In the genomic region with DNA sequence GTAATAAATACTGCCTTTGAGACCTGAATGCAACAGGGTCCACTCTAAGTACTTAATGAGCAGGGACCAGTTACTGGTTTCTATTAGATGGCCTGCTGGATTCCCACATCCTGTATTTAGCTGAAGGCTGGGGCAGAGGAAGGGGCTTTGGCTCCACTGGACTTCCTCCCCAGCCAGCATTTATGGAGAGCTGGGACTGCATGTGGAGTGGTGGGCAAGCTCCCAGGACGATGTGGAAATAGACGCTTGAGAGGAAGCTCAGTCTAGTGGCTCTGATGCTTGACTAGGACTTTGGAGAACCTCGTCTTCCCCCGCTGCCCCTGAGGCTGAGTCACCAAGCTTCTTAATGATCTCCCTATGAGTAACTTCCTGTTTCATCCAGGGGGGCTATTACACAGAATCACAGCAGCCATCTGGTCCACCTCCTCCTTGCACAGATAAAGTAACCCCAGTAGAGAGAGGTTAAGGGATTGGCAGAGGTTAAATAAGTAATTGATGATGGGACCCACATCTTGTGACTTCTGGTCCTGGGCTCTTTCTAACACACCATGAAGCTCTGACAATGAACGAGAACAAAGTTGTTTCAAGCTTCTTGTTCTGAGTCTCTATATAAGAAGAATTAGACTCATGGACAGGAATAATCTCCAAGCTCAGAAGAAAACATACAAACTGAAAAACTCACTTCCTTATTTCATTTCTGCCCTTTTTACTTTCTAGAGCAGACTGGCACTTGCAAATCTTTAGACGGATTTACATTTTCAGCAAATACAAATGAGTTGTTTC, we compare ENCODE assay signal across 1 cellular context.
TF ChIP-seq lines count a peak whose summit lies in the region.

No MANE protein-coding gene starts in this region.

TF ChIP-seq in K562, 482 proteins besides CTCF, POLR2A, EP300 and RAD21 (continued from another document and continues in another):
- TF ChIP-seq, protein P1, sequence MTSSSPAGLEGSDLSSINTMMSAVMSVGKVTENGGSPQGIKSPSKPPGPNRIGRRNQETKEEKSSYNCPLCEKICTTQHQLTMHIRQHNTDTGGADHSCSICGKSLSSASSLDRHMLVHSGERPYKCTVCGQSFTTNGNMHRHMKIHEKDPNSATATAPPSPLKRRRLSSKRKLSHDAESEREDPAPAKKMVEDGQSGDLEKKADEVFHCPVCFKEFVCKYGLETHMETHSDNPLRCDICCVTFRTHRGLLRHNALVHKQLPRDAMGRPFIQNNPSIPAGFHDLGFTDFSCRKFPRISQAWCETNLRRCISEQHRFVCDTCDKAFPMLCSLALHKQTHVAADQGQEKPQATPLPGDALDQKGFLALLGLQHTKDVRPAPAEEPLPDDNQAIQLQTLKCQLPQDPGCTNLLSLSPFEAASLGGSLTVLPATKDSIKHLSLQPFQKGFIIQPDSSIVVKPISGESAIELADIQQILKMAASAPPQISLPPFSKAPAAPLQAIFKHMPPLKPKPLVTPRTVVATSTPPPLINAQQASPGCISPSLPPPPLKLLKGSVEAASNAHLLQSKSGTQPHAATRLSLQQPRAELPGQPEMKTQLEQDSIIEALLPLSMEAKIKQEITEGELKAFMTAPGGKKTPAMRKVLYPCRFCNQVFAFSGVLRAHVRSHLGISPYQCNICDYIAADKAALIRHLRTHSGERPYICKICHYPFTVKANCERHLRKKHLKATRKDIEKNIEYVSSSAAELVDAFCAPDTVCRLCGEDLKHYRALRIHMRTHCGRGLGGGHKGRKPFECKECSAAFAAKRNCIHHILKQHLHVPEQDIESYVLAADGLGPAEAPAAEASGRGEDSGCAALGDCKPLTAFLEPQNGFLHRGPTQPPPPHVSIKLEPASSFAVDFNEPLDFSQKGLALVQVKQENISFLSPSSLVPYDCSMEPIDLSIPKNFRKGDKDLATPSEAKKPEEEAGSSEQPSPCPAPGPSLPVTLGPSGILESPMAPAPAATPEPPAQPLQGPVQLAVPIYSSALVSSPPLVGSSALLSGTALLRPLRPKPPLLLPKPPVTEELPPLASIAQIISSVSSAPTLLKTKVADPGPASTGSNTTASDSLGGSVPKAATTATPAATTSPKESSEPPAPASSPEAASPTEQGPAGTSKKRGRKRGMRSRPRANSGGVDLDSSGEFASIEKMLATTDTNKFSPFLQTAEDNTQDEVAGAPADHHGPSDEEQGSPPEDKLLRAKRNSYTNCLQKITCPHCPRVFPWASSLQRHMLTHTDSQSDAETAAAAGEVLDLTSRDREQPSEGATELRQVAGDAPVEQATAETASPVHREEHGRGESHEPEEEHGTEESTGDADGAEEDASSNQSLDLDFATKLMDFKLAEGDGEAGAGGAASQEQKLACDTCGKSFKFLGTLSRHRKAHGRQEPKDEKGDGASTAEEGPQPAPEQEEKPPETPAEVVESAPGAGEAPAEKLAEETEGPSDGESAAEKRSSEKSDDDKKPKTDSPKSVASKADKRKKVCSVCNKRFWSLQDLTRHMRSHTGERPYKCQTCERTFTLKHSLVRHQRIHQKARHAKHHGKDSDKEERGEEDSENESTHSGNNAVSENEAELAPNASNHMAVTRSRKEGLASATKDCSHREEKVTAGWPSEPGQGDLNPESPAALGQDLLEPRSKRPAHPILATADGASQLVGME (CRISPR knock-in tag; IDR thresholded peaks at IDR 0.05), result no peak
- TF ChIP-seq SREBF1 (IDR thresholded peaks at IDR 0.05; ENCODE audit: borderline replicate concordance, low read depth, low read length), result no peak
- peak; percentile 89 for TF ChIP-seq JUND (IDR thresholded peaks at IDR 0.05; ENCODE audit: borderline replicate concordance, low read depth, low read length)
- peak; percentile 69; the same call in 1 of the 3 replicates for TF ChIP-seq JUND (tag; IDR thresholded peaks at IDR 0.05; ENCODE audit: borderline replicate concordance, low read depth, low read length)
- TF ChIP-seq, protein P2, sequence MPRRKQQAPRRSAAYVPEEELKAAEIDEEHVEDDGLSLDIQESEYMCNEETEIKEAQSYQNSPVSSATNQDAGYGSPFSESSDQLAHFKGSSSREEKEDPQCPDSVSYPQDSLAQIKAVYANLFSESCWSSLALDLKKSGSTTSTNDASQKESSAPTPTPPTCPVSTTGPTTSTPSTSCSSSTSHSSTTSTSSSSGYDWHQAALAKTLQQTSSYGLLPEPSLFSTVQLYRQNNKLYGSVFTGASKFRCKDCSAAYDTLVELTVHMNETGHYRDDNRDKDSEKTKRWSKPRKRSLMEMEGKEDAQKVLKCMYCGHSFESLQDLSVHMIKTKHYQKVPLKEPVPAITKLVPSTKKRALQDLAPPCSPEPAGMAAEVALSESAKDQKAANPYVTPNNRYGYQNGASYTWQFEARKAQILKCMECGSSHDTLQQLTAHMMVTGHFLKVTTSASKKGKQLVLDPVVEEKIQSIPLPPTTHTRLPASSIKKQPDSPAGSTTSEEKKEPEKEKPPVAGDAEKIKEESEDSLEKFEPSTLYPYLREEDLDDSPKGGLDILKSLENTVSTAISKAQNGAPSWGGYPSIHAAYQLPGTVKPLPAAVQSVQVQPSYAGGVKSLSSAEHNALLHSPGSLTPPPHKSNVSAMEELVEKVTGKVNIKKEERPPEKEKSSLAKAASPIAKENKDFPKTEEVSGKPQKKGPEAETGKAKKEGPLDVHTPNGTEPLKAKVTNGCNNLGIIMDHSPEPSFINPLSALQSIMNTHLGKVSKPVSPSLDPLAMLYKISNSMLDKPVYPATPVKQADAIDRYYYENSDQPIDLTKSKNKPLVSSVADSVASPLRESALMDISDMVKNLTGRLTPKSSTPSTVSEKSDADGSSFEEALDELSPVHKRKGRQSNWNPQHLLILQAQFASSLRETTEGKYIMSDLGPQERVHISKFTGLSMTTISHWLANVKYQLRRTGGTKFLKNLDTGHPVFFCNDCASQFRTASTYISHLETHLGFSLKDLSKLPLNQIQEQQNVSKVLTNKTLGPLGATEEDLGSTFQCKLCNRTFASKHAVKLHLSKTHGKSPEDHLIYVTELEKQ (CRISPR knock-in tag; IDR thresholded peaks at IDR 0.05), result no peak
- TF ChIP-seq MXI1 (IDR thresholded peaks at IDR 0.05; ENCODE audit: low read depth, low read length), result no peak
- TF ChIP-seq, protein P3, sequence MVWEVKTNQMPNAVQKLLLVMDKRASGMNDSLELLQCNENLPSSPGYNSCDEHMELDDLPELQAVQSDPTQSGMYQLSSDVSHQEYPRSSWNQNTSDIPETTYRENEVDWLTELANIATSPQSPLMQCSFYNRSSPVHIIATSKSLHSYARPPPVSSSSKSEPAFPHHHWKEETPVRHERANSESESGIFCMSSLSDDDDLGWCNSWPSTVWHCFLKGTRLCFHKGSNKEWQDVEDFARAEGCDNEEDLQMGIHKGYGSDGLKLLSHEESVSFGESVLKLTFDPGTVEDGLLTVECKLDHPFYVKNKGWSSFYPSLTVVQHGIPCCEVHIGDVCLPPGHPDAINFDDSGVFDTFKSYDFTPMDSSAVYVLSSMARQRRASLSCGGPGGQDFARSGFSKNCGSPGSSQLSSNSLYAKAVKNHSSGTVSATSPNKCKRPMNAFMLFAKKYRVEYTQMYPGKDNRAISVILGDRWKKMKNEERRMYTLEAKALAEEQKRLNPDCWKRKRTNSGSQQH (CRISPR knock-in tag; IDR thresholded peaks at IDR 0.05), result no peak
- TF ChIP-seq, protein P4, sequence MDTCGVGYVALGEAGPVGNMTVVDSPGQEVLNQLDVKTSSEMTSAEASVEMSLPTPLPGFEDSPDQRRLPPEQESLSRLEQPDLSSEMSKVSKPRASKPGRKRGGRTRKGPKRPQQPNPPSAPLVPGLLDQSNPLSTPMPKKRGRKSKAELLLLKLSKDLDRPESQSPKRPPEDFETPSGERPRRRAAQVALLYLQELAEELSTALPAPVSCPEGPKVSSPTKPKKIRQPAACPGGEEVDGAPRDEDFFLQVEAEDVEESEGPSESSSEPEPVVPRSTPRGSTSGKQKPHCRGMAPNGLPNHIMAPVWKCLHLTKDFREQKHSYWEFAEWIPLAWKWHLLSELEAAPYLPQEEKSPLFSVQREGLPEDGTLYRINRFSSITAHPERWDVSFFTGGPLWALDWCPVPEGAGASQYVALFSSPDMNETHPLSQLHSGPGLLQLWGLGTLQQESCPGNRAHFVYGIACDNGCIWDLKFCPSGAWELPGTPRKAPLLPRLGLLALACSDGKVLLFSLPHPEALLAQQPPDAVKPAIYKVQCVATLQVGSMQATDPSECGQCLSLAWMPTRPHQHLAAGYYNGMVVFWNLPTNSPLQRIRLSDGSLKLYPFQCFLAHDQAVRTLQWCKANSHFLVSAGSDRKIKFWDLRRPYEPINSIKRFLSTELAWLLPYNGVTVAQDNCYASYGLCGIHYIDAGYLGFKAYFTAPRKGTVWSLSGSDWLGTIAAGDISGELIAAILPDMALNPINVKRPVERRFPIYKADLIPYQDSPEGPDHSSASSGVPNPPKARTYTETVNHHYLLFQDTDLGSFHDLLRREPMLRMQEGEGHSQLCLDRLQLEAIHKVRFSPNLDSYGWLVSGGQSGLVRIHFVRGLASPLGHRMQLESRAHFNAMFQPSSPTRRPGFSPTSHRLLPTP (IDR thresholded peaks at IDR 0.05; ENCODE audit: borderline replicate concordance, extremely low read depth, insufficient read length), result no peak
- TF ChIP-seq NBN (IDR thresholded peaks at IDR 0.05; ENCODE audit: low read depth), result no peak
- peak; percentile 25; the same call in 1 of the 2 replicates for TF ChIP-seq CTBP1 (IDR thresholded peaks at IDR 0.05; ENCODE audit: borderline replicate concordance)
- TF ChIP-seq ETV5 (CRISPR knock-in tag; IDR thresholded peaks at IDR 0.05; ENCODE audit: low read depth), result 0 out of 2 replicates have a peak, but pooled peaks have one; percentile 62
- TF ChIP-seq POLR3G (IDR thresholded peaks at IDR 0.05; ENCODE audit: extremely low read depth, insufficient read length, insufficient replicate concordance), result no peak
- TF ChIP-seq ZNF436 (CRISPR knock-in tag; IDR thresholded peaks at IDR 0.05), result no peak
- TF ChIP-seq ZC3H4 (CRISPR knock-in tag; IDR thresholded peaks at IDR 0.05; ENCODE audit: borderline replicate concordance), result no peak
- no peak for TF ChIP-seq NR3C1 (CRISPR knock-in tag; IDR thresholded peaks at IDR 0.05)
- TF ChIP-seq, protein P5, sequence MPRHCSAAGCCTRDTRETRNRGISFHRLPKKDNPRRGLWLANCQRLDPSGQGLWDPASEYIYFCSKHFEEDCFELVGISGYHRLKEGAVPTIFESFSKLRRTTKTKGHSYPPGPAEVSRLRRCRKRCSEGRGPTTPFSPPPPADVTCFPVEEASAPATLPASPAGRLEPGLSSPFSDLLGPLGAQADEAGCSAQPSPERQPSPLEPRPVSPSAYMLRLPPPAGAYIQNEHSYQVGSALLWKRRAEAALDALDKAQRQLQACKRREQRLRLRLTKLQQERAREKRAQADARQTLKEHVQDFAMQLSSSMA (CRISPR knock-in tag; IDR thresholded peaks at IDR 0.05), result no peak
- TF ChIP-seq BMI1 (IDR thresholded peaks at IDR 0.05; ENCODE audit: low read length), result no peak
- no peak for TF ChIP-seq MED1 (CRISPR knock-in tag; IDR thresholded peaks at IDR 0.05; ENCODE audit: borderline replicate concordance)
- TF ChIP-seq, protein P6, sequence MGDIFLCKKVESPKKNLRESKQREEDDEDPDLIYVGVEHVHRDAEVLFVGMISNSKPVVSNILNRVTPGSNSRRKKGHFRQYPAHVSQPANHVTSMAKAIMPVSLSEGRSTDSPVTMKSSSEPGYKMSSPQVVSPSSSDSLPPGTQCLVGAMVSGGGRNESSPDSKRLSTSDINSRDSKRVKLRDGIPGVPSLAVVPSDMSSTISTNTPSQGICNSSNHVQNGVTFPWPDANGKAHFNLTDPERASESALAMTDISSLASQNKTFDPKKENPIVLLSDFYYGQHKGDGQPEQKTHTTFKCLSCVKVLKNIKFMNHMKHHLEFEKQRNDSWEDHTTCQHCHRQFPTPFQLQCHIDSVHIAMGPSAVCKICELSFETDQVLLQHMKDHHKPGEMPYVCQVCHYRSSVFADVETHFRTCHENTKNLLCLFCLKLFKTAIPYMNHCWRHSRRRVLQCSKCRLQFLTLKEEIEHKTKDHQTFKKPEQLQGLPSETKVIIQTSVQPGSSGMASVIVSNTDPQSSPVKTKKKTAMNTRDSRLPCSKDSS (IDR thresholded peaks at IDR 0.05; ENCODE audit: low read depth, partially characterized antibody), result no peak
- TF ChIP-seq, protein P7, sequence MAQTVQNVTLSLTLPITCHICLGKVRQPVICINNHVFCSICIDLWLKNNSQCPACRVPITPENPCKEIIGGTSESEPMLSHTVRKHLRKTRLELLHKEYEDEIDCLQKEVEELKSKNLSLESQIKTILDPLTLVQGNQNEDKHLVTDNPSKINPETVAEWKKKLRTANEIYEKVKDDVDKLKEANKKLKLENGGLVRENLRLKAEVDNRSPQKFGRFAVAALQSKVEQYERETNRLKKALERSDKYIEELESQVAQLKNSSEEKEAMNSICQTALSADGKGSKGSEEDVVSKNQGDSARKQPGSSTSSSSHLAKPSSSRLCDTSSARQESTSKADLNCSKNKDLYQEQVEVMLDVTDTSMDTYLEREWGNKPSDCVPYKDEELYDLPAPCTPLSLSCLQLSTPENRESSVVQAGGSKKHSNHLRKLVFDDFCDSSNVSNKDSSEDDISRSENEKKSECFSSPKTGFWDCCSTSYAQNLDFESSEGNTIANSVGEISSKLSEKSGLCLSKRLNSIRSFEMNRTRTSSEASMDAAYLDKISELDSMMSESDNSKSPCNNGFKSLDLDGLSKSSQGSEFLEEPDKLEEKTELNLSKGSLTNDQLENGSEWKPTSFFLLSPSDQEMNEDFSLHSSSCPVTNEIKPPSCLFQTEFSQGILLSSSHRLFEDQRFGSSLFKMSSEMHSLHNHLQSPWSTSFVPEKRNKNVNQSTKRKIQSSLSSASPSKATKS (CRISPR knock-in tag; IDR thresholded peaks at IDR 0.05), result no peak
- no peak for TF ChIP-seq PURB (CRISPR knock-in tag; IDR thresholded peaks at IDR 0.05; ENCODE audit: low read depth)
- no peak for TF ChIP-seq NFE2L1 (tag; IDR thresholded peaks at IDR 0.05; ENCODE audit: borderline replicate concordance, low read depth)
- TF ChIP-seq SPI1 (IDR thresholded peaks at IDR 0.05; ENCODE audit: borderline replicate concordance, low read depth, low read length), result 0 out of 2 replicates have a peak, but pooled peaks have one; percentile 55
- no peak for TF ChIP-seq ZNF561 (CRISPR knock-in tag; conservative IDR thresholded peaks at IDR 0.05)
- no peak for TF ChIP-seq ZNF121 (CRISPR knock-in tag; conservative IDR thresholded peaks at IDR 0.05)
- TF ChIP-seq ZKSCAN1 (IDR thresholded peaks at IDR 0.05; ENCODE audit: low read depth, low read length), result no peak
- TF ChIP-seq ADNP (tag; IDR thresholded peaks at IDR 0.05), result no peak
- TF ChIP-seq, protein P8, sequence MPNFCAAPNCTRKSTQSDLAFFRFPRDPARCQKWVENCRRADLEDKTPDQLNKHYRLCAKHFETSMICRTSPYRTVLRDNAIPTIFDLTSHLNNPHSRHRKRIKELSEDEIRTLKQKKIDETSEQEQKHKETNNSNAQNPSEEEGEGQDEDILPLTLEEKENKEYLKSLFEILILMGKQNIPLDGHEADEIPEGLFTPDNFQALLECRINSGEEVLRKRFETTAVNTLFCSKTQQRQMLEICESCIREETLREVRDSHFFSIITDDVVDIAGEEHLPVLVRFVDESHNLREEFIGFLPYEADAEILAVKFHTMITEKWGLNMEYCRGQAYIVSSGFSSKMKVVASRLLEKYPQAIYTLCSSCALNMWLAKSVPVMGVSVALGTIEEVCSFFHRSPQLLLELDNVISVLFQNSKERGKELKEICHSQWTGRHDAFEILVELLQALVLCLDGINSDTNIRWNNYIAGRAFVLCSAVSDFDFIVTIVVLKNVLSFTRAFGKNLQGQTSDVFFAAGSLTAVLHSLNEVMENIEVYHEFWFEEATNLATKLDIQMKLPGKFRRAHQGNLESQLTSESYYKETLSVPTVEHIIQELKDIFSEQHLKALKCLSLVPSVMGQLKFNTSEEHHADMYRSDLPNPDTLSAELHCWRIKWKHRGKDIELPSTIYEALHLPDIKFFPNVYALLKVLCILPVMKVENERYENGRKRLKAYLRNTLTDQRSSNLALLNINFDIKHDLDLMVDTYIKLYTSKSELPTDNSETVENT (CRISPR knock-in tag; IDR thresholded peaks at IDR 0.05), result no peak
- TF ChIP-seq EP400 (IDR thresholded peaks at IDR 0.05), result no peak
- no peak for TF ChIP-seq NFXL1 (CRISPR knock-in tag; IDR thresholded peaks at IDR 0.05)
- TF ChIP-seq DMBX1 (CRISPR knock-in tag; IDR thresholded peaks at IDR 0.05; ENCODE audit: borderline replicate concordance), result no peak
- TF ChIP-seq TCF3 (CRISPR knock-in tag; IDR thresholded peaks at IDR 0.05), result peak; percentile 56
- no peak for TF ChIP-seq ZNF143 (CRISPR knock-in tag; IDR thresholded peaks at IDR 0.05)
- no peak for TF ChIP-seq ZNF197 (CRISPR knock-in tag; IDR thresholded peaks at IDR 0.05; ENCODE audit: low read depth)
- TF ChIP-seq TEAD1 (CRISPR knock-in tag; IDR thresholded peaks at IDR 0.05), result no peak
